ENCODE assay signal across 36 cellular contexts in the genomic region with DNA sequence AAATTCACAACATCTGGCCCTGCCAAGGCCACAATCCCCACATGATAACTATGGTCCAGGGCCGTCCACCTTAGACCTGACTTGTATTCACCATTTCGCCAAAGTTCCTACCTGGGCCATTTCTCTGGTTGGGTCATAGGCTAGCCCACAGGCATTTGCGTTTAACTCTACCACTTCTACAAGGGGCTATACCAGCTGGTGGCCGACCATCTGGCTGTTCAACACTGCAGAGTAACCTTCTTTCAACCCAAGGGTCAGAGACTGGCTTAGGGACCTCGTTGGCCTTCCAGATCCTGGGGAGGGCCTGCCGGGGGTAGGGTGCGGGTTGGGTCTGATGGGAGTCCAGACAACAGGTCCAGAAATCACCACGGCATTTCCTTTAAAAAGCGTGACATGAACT.
"Had no signal": no experiment of that assay in that cellular context is flagged by ENCODE, and none has a peak within 500 bp of the region (broad histone marks: within the 10 kb centered on the region; RNA-seq: fewer than 3 reads in every experiment).

No MANE protein-coding gene starts in this region.

- H3K4me1 Mint-ChIP-seq: activated CD4-positive, alpha-beta memory T cell treated with anti-CD3 and anti-CD28 coated beads, Interleukin-2, amount 10 ng/mL, durations not matched to agents 7 days and 5 days; activated CD4-positive, alpha-beta T cell treated with anti-CD3 and anti-CD28 coated beads for 36 hours; activated CD4-positive, alpha-beta T cell treated with anti-CD3 and anti-CD28 coated beads, Interleukin-2, amount 10 ng/mL, durations not matched to agents 7 days and 5 days; activated CD8-positive, alpha-beta memory T cell treated with anti-CD3 and anti-CD28 coated beads, Interleukin-2, amount 10 ng/mL, durations not matched to agents 7 days and 5 days; activated naive CD4-positive, alpha-beta T cell treated with anti-CD3 and anti-CD28 coated beads, Interleukin-2, amount 10 ng/mL, durations not matched to agents 7 days and 5 days; activated naive CD4-positive, alpha-beta T cell treated with anti-CD3 and anti-CD28 coated beads, Interleukin-2, amount 50 U/mL, for 24 hours; activated naive CD8-positive, alpha-beta T cell treated with anti-CD3 and anti-CD28 coated beads, Interleukin-2, amount 10 ng/mL, durations not matched to agents 7 days and 5 days; activated naive CD8-positive, alpha-beta T cell treated with anti-CD3 and anti-CD28 coated beads, Interleukin-2, amount 50 U/mL, for 24 hours; WTC11 had no signal

- H3K4me1 ChIP-seq: ascending aorta had no signal

- H3K4me3 ChIP-seq: ascending aorta, cardiac muscle cell had no signal

- H3K36me3 ChIP-seq: ascending aorta, cardiac muscle cell, WERI-Rb-1 had no signal

- H3K27ac Mint-ChIP-seq: activated CD4-positive, alpha-beta memory T cell treated with anti-CD3 and anti-CD28 coated beads, Interleukin-2, amount 10 ng/mL, durations not matched to agents 7 days and 5 days; activated CD4-positive, alpha-beta T cell treated with anti-CD3 and anti-CD28 coated beads for 36 hours; activated CD4-positive, alpha-beta T cell treated with anti-CD3 and anti-CD28 coated beads, Interleukin-2, amount 10 ng/mL, durations not matched to agents 7 days and 5 days; activated CD8-positive, alpha-beta memory T cell treated with anti-CD3 and anti-CD28 coated beads, Interleukin-2, amount 10 ng/mL, durations not matched to agents 7 days and 5 days; activated CD8-positive, alpha-beta T cell treated with anti-CD3 and anti-CD28 coated beads, Interleukin-2, amount 10 ng/mL, durations not matched to agents 7 days and 5 days; activated naive CD4-positive, alpha-beta T cell treated with anti-CD3 and anti-CD28 coated beads, Interleukin-2, amount 10 ng/mL, durations not matched to agents 7 days and 5 days; activated naive CD4-positive, alpha-beta T cell treated with anti-CD3 and anti-CD28 coated beads, Interleukin-2, amount 50 U/mL, for 24 hours; activated naive CD8-positive, alpha-beta T cell; activated naive CD8-positive, alpha-beta T cell treated with anti-CD3 and anti-CD28 coated beads, Interleukin-2, amount 10 ng/mL, durations not matched to agents 7 days and 5 days; activated naive CD8-positive, alpha-beta T cell treated with anti-CD3 and anti-CD28 coated beads, Interleukin-2, amount 50 U/mL, for 24 hours; activated T-cell treated with anti-CD3 and anti-CD28 coated beads, Interleukin-2, amount 50 U/mL, for 24 hours; activated T-helper 2 cell treated with anti-CD3 and anti-CD28 coated beads, Interferon-gamma antibody, Interleukin-2, Interleukin-4, amounts not matched to agents 10 μg/mL and 5 μg/mL and 100 μg/mL, durations not matched to agents 14 hours and 24 hours and 36 hours; brain; T-helper 1 cell treated with Interleukin-12 subunit alpha and Interleukin-12 subunit beta and Interleukin-4 antibody, amounts not matched to agents 30 μg/mL and 1 μg/mL, for 36 hours; T-helper 2 cell treated with Interferon-gamma antibody and Interleukin-4, amounts not matched to agents 5 μg/mL and 100 μg/mL, for 36 hours; WTC11 had no signal

- H3K27me3 Mint-ChIP-seq: activated CD4-positive, alpha-beta T cell treated with anti-CD3 and anti-CD28 coated beads, Interleukin-2, amount 10 ng/mL, durations not matched to agents 7 days and 5 days had no signal

- ATAC-seq: activated CD4-positive, alpha-beta T cell treated with anti-CD3 and anti-CD28 coated beads for 36 hours; activated CD4-positive, CD25-positive, alpha-beta regulatory T cell treated with anti-CD3 and anti-CD28 coated beads, Interleukin-2, amount 50 U/mL, for 24 hours; activated CD8-positive, alpha-beta memory T cell treated with anti-CD3 and anti-CD28 coated beads, Interleukin-2, amount 10 ng/mL, durations not matched to agents 7 days and 5 days; activated CD8-positive, alpha-beta T cell treated with anti-CD3 and anti-CD28 coated beads, Interleukin-2, amount 10 ng/mL, durations not matched to agents 7 days and 5 days; activated naive CD8-positive, alpha-beta T cell treated with anti-CD3 and anti-CD28 coated beads, Interleukin-2, amount 50 U/mL, for 24 hours; WTC11 had no signal

- H3K9me3 Mint-ChIP-seq: activated CD4-positive, alpha-beta memory T cell treated with anti-CD3 and anti-CD28 coated beads, Interleukin-2, amount 10 ng/mL, durations not matched to agents 7 days and 5 days; activated CD4-positive, alpha-beta T cell treated with anti-CD3 and anti-CD28 coated beads, Interleukin-2, amount 10 ng/mL, durations not matched to agents 7 days and 5 days; activated naive CD4-positive, alpha-beta T cell treated with anti-CD3 and anti-CD28 coated beads, Interleukin-2, amount 10 ng/mL, durations not matched to agents 7 days and 5 days; activated naive CD4-positive, alpha-beta T cell treated with anti-CD3 and anti-CD28 coated beads, Interleukin-2, amount 50 U/mL, for 24 hours; activated naive CD8-positive, alpha-beta T cell treated with anti-CD3 and anti-CD28 coated beads, Interleukin-2, amount 10 ng/mL, durations not matched to agents 7 days and 5 days; activated naive CD8-positive, alpha-beta T cell treated with anti-CD3 and anti-CD28 coated beads, Interleukin-2, amount 50 U/mL, for 24 hours; activated T-cell treated with anti-CD3 and anti-CD28 coated beads, Interleukin-2, amount 50 U/mL, for 24 hours; activated T-helper 2 cell treated with anti-CD3 and anti-CD28 coated beads, Interferon-gamma antibody, Interleukin-2, Interleukin-4, amounts not matched to agents 10 μg/mL and 5 μg/mL and 100 μg/mL, durations not matched to agents 14 hours and 24 hours and 36 hours; T-helper 1 cell treated with Interleukin-12 subunit alpha and Interleukin-12 subunit beta and Interleukin-4 antibody, amounts not matched to agents 30 μg/mL and 1 μg/mL, for 36 hours; T-helper 2 cell treated with Interferon-gamma antibody and Interleukin-4, amounts not matched to agents 5 μg/mL and 100 μg/mL, for 36 hours had no signal

- DNase-seq: activated CD4-positive, alpha-beta memory T cell treated with anti-CD3 and anti-CD28 coated beads, Interleukin-2, amount 10 ng/mL, durations not matched to agents 7 days and 5 days; activated CD4-positive, alpha-beta T cell treated with anti-CD3 and anti-CD28 coated beads for 1 hour; activated CD4-positive, alpha-beta T cell treated with anti-CD3 and anti-CD28 coated beads for 36 hours; activated CD4-positive, alpha-beta T cell treated with anti-CD3 and anti-CD28 coated beads for 48 hours; activated CD4-positive, alpha-beta T cell treated with anti-CD3 and anti-CD28 coated beads, Interleukin-2, amount 10 ng/mL, durations not matched to agents 7 days and 5 days; activated CD4-positive, alpha-beta T cell treated with anti-CD3 and anti-CD28 coated beads, Interleukin-2, amount 50 U/mL, for 48 hours; activated CD4-positive, CD25-positive, alpha-beta regulatory T cell; activated CD8-positive, alpha-beta memory T cell treated with anti-CD3 and anti-CD28 coated beads for 24 hours; activated CD8-positive, alpha-beta memory T cell treated with anti-CD3 and anti-CD28 coated beads, Interleukin-2, amount 10 ng/mL, durations not matched to agents 7 days and 5 days; activated CD8-positive, alpha-beta memory T cell treated with anti-CD3 and anti-CD28 coated beads, Interleukin-2, amount 50 U/mL, for 48 hours; activated CD8-positive, alpha-beta T cell treated with anti-CD3 and anti-CD28 coated beads, Interleukin-2, amount 10 ng/mL, durations not matched to agents 7 days and 5 days; activated effector memory CD4-positive, alpha-beta T cell treated with Interleukin-2 at 50 U/mL for 16 hours; activated gamma-delta T cell; activated naive CD4-positive, alpha-beta T cell treated with anti-CD3 and anti-CD28 coated beads, Interleukin-2, amount 10 ng/mL, durations not matched to agents 7 days and 5 days; activated naive CD4-positive, alpha-beta T cell treated with Interleukin-2 at 50 U/mL for 16 hours; activated naive CD8-positive, alpha-beta T cell treated with anti-CD3 and anti-CD28 coated beads, Interleukin-2, amount 10 ng/mL, durations not matched to agents 7 days and 5 days; activated naive CD8-positive, alpha-beta T cell treated with anti-CD3 and anti-CD28 coated beads, Interleukin-2, amount 50 U/mL, for 24 hours; activated T-cell treated with anti-CD3 and anti-CD28 coated beads, Interleukin-2, amount 50 U/mL, for 24 hours; activated T-cell treated with anti-CD3 and anti-CD28 coated beads, Interleukin-2, amount 50 U/mL, for 48 hours; amygdala; anterior cingulate cortex; central memory CD4-positive, alpha-beta T cell; T-helper 1 cell; T-helper 2 cell; T-helper 9 cell; WERI-Rb-1 had no signal

- H3K4me3 Mint-ChIP-seq: activated CD4-positive, alpha-beta memory T cell treated with anti-CD3 and anti-CD28 coated beads, Interleukin-2, amount 10 ng/mL, durations not matched to agents 7 days and 5 days; activated CD4-positive, alpha-beta T cell treated with anti-CD3 and anti-CD28 coated beads for 36 hours; activated CD4-positive, alpha-beta T cell treated with anti-CD3 and anti-CD28 coated beads, Interleukin-2, amount 10 ng/mL, durations not matched to agents 7 days and 5 days; activated CD8-positive, alpha-beta memory T cell treated with anti-CD3 and anti-CD28 coated beads, Interleukin-2, amount 10 ng/mL, durations not matched to agents 7 days and 5 days; activated CD8-positive, alpha-beta T cell treated with anti-CD3 and anti-CD28 coated beads, Interleukin-2, amount 10 ng/mL, durations not matched to agents 7 days and 5 days; activated naive CD4-positive, alpha-beta T cell treated with anti-CD3 and anti-CD28 coated beads, Interleukin-2, amount 10 ng/mL, durations not matched to agents 7 days and 5 days; activated naive CD4-positive, alpha-beta T cell treated with anti-CD3 and anti-CD28 coated beads, Interleukin-2, amount 50 U/mL, for 24 hours; activated naive CD8-positive, alpha-beta T cell; activated naive CD8-positive, alpha-beta T cell treated with anti-CD3 and anti-CD28 coated beads, Interleukin-2, amount 10 ng/mL, durations not matched to agents 7 days and 5 days; activated naive CD8-positive, alpha-beta T cell treated with anti-CD3 and anti-CD28 coated beads, Interleukin-2, amount 50 U/mL, for 24 hours; activated T-cell treated with anti-CD3 and anti-CD28 coated beads, Interleukin-2, amount 50 U/mL, for 24 hours; brain; T-helper 1 cell treated with Interleukin-12 subunit alpha and Interleukin-12 subunit beta and Interleukin-4 antibody, amounts not matched to agents 30 μg/mL and 1 μg/mL, for 36 hours; T-helper 2 cell treated with Interferon-gamma antibody and Interleukin-4, amounts not matched to agents 5 μg/mL and 100 μg/mL, for 36 hours; WTC11 had no signal

- H3K36me3 Mint-ChIP-seq: activated CD8-positive, alpha-beta memory T cell treated with anti-CD3 and anti-CD28 coated beads, Interleukin-2, amount 10 ng/mL, durations not matched to agents 7 days and 5 days; activated naive CD4-positive, alpha-beta T cell treated with anti-CD3 and anti-CD28 coated beads, Interleukin-2, amount 10 ng/mL, durations not matched to agents 7 days and 5 days; activated naive CD4-positive, alpha-beta T cell treated with anti-CD3 and anti-CD28 coated beads, Interleukin-2, amount 50 U/mL, for 24 hours; activated naive CD8-positive, alpha-beta T cell; activated naive CD8-positive, alpha-beta T cell treated with anti-CD3 and anti-CD28 coated beads, Interleukin-2, amount 10 ng/mL, durations not matched to agents 7 days and 5 days; brain; WTC11 had no signal

- H3K27me3 ChIP-seq: ascending aorta had no signal

- H3K27ac ChIP-seq: ascending aorta, cardiac muscle cell, WERI-Rb-1 had no signal

- H3K9me3 ChIP-seq: ascending aorta had no signal
